10 cellular contexts compared by ENCODE assay signal in the genomic region with DNA sequence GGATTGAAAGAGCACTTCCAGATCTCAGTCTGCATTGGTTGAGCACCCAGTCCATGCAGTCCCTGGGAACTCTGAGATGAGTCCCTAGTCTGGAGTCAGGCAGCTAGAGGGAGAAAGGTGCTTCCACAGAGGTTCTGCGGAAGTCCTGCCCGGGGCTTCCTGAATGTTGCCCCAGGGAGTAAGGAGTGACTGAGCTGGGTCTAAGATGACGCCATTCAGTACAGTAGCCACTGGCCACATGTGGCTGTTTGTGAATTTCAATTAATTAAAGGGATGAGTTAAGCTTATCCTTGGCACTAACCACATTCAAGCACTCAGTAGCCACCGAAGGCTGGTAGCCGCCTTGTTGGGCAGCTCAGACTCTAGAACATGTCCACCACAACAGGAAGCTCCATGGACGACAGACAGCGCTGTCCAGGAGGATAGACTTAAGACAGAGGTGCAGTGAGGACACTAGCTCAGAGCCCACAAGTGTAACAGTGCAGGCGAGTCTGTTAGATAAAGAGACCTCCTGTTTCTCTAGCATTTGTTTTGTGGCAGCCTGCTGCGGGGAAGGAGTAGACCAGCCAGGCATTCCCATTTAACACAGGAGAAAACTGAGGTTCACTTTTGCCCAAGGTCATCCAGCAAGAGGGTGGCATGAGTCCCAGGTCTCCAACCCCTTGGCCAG.
A peak's percentile ranks its signal among the peaks of the same experiment; 100 is the strongest.
DNase-seq lines count a peak whose midpoint lies in the region; ATAC-seq and TF ChIP-seq lines count a peak whose summit lies in the region.
"Had no signal": no experiment of that assay in that cellular context is flagged by ENCODE, and none has a peak within 500 bp of the region (broad histone marks: within the 10 kb centered on the region; RNA-seq: fewer than 3 reads in every experiment).

No MANE protein-coding gene starts in this region.

- H3K36me3 ChIP-seq in lower lobe of right lung: no peaks in the 10 kb centered on the region

- H3K4me1 Mint-ChIP-seq in activated CD4-positive, alpha-beta T cell treated with anti-CD3 and anti-CD28 coated beads, Interleukin-2, amount 10 ng/mL, durations not matched to agents 24 days and 14 days: peaks cover 73% of the 10 kb centered on the region
- H3K4me1 Mint-ChIP-seq in activated CD4-positive, alpha-beta memory T cell treated with anti-CD3 and anti-CD28 coated beads for 36 hours (ENCODE audit: low read depth): peaks cover 76% of the 10 kb centered on the region

- ATAC-seq in lower lobe of right lung: no peak
- ATAC-seq in HG02623 (IDR thresholded peaks at IDR 0.05; ENCODE audit: unreplicated experiment): no peak

- H3K27me3 ChIP-seq in lower lobe of right lung (ENCODE audit: low read depth): no peaks in the 10 kb centered on the region

- H3K4me3 Mint-ChIP-seq in activated CD4-positive, alpha-beta T cell treated with anti-CD3 and anti-CD28 coated beads, Interleukin-2, amount 10 ng/mL, durations not matched to agents 24 days and 14 days: peak overlapping the region; percentile 96
- H3K4me3 Mint-ChIP-seq in activated CD4-positive, alpha-beta memory T cell treated with anti-CD3 and anti-CD28 coated beads for 36 hours: peak overlapping the region; percentile 82

- peak overlapping the region; percentile 54 for H3K4me3 ChIP-seq in lower lobe of right lung
- H3K4me3 ChIP-seq: A549 had no signal

- DNase-seq in activated CD4-positive, alpha-beta T cell treated with anti-CD3 and anti-CD28 coated beads, Interleukin-2, amount 10 ng/mL, durations not matched to agents 24 days and 14 days: no peak
- DNase-seq in activated CD4-positive, alpha-beta T cell treated with anti-CD3 and anti-CD28 coated beads, Interleukin-2, amount 50 U/mL, for 1 hour: no peak
- no peak for DNase-seq in activated CD4-positive, alpha-beta memory T cell treated with anti-CD3 and anti-CD28 coated beads for 36 hours
- no peak for DNase-seq in lower lobe of right lung
- DNase-seq in substantia nigra (lab: John Stamatoyannopoulos, UW): no peak
- no peak for DNase-seq in NCI-H1417 treated with DMSO at 0.1 percent for 48 hours (lab: John Stamatoyannopoulos, UW)
- DNase-seq in cerebellar cortex (ENCODE audit: low spot score): no peak
- DNase-seq: NCI-H1105 had no signal

- peak overlapping the region; percentile 73 for H3K27ac ChIP-seq in lower lobe of right lung
- H3K27ac ChIP-seq in substantia nigra (ENCODE audit: low read depth, low read length, poor library complexity, severe bottlenecking): peak overlapping the region; percentile 94

- POLR2A ChIA-PET in activated CD4-positive, alpha-beta memory T cell treated with anti-CD3 and anti-CD28 coated beads for 36 hours (lab: Charles Lee): interaction anchor here (4.1 kb wide), 1 partner anchor 40 kb away, joined by 19 read pairs; no protein-coding TSS in a partner anchor

- CTCF ChIA-PET in activated CD4-positive, alpha-beta memory T cell treated with anti-CD3 and anti-CD28 coated beads for 36 hours (lab: Charles Lee): interaction anchor here (1.5 kb wide), 1 partner anchor 102 kb away, joined by 3 read pairs; no protein-coding TSS in a partner anchor

- peak overlapping the region; percentile 97 for H3K27ac Mint-ChIP-seq in activated CD4-positive, alpha-beta T cell treated with anti-CD3 and anti-CD28 coated beads, Interleukin-2, amount 10 ng/mL, durations not matched to agents 24 days and 14 days
- peak overlapping the region; percentile 84 for H3K27ac Mint-ChIP-seq in activated CD4-positive, alpha-beta memory T cell treated with anti-CD3 and anti-CD28 coated beads for 36 hours

- no peaks in the 10 kb centered on the region for H3K27me3 Mint-ChIP-seq in activated CD4-positive, alpha-beta T cell treated with anti-CD3 and anti-CD28 coated beads, Interleukin-2, amount 10 ng/mL, durations not matched to agents 24 days and 14 days
- H3K27me3 Mint-ChIP-seq in activated CD4-positive, alpha-beta memory T cell treated with anti-CD3 and anti-CD28 coated beads for 36 hours: no peaks in the 10 kb centered on the region

- TF ChIP-seq CTCF in lower lobe of right lung (IDR thresholded peaks at IDR 0.05): no peak

- H3K9me3 Mint-ChIP-seq in activated CD4-positive, alpha-beta T cell treated with anti-CD3 and anti-CD28 coated beads, Interleukin-2, amount 10 ng/mL, durations not matched to agents 24 days and 14 days: no peaks in the 10 kb centered on the region
- H3K9me3 Mint-ChIP-seq in activated CD4-positive, alpha-beta memory T cell treated with anti-CD3 and anti-CD28 coated beads for 36 hours: no peaks in the 10 kb centered on the region

- H3K4me1 ChIP-seq in lower lobe of right lung: peaks cover 87% of the 10 kb centered on the region

- peaks cover 22% of the 10 kb centered on the region for H3K36me3 Mint-ChIP-seq in activated CD4-positive, alpha-beta T cell treated with anti-CD3 and anti-CD28 coated beads, Interleukin-2, amount 10 ng/mL, durations not matched to agents 24 days and 14 days (ENCODE audit: low read depth)
- peaks cover 6% of the 10 kb centered on the region for H3K36me3 Mint-ChIP-seq in activated CD4-positive, alpha-beta memory T cell treated with anti-CD3 and anti-CD28 coated beads for 36 hours

- intact Hi-C loops in activated CD4-positive, alpha-beta T cell treated with anti-CD3 and anti-CD28 coated beads, Interleukin-2, amount 10 ng/mL, durations not matched to agents 24 days and 14 days (cut with micrococcal nuclease): loop anchor here (2.0 to 10.0 kb wide), 2 partner anchors 77 to 959 kb away; a partner anchor contains a TSS
- intact Hi-C loops in activated CD4-positive, alpha-beta memory T cell treated with anti-CD3 and anti-CD28 coated beads for 36 hours (cut with micrococcal nuclease): no loop called here
- intact Hi-C loops in lower lobe of right lung (cut with DNase I): no loop called here

- no peaks in the 10 kb centered on the region for H3K9me3 ChIP-seq in lower lobe of right lung
- H3K9me3 ChIP-seq: A549 had no signal
